Comparison of ENCODE assay signal across 17 cellular contexts in genomic region chr4:85423414-85423813, GRCh38. TPM values are rescaled to one million over a fixed set of nuclear protein-coding genes. Genes with fewer than 3 reads are reported as not detected.
DNase-seq lines count a peak whose midpoint lies in the region; ATAC-seq and TF ChIP-seq lines count a peak whose summit lies in the region.
"Had no signal": no experiment of that assay in that cellular context is flagged by ENCODE, and none has a peak within 500 bp of the region (broad histone marks: within the 10 kb centered on the region; RNA-seq: fewer than 3 reads in every experiment).

No MANE protein-coding gene starts in this region.

- peak; percentile 54 for DNase-seq in mammary epithelial cell
- DNase-seq in MCF 10A (ENCODE audit: unreplicated experiment): no peak
- DNase-seq in T-helper 9 cell: no peak
- DNase-seq in hepatic stellate cell (ENCODE audit: low spot score): no peak
- no peak for DNase-seq in activated naive CD8-positive, alpha-beta T cell treated with anti-CD3 and anti-CD28 coated beads for 36 hours
- DNase-seq: activated naive CD4-positive, alpha-beta T cell treated with anti-CD3 and anti-CD28 coated beads, Interleukin-2, amount 50 U/mL, for 16 hours; caudate nucleus; heart right ventricle; left ventricle myocardium superior; NCI-H2029; spleen had no signal

- H3K27me3 Mint-ChIP-seq in MCF 10A (ENCODE audit: insufficient read depth, unreplicated experiment) (no peaks in the 10 kb centered on the region), brain (peaks cover 3% of the 10 kb centered on the region)
- H3K27me3 Mint-ChIP-seq in activated naive CD8-positive, alpha-beta T cell treated with anti-CD3 and anti-CD28 coated beads for 36 hours: no peaks in the 10 kb centered on the region

- no peaks in the 10 kb centered on the region for H3K79me2 ChIP-seq in mammary epithelial cell (ENCODE audit: insufficient read depth, low read length)

- H3K9me3 ChIP-seq in mammary epithelial cell (replicated peaks; ENCODE audit: insufficient read depth, low read length): no peaks in the 10 kb centered on the region
- H3K9me3 ChIP-seq: heart right ventricle, neutrophil, SJSA1, spleen, thoracic aorta had no signal

- no TSS peak for BruUV-seq in mammary epithelial cell (replicated peaks; lab: Mats Ljungman, UMichigan)
- BruUV-seq in MCF 10A (replicated peaks; lab: Mats Ljungman, UMichigan): no TSS peak

- dilution Hi-C loops in mammary epithelial cell (cut with HindIII; ENCODE audit: low sequenced_read_pairs): no loop called here

- H3K4me1 Mint-ChIP-seq in MCF 10A (ENCODE audit: insufficient read depth, unreplicated experiment): no peaks in the 10 kb centered on the region
- peaks cover 42% of the 10 kb centered on the region for H3K4me1 Mint-ChIP-seq in brain
- no peaks in the 10 kb centered on the region for H3K4me1 Mint-ChIP-seq in activated naive CD8-positive, alpha-beta T cell treated with anti-CD3 and anti-CD28 coated beads for 36 hours

- H3K4me2 ChIP-seq in mammary epithelial cell (ENCODE audit: insufficient read depth, low read depth, low read length): no peak overlapping the region

- H2AFZ ChIP-seq in mammary epithelial cell (ENCODE audit: low read depth, low read length): no peak overlapping the region

- intact Hi-C loops in mammary epithelial cell (cut with micrococcal nuclease) (no loop called here), MCF 10A (cut with micrococcal nuclease) (no loop called here)

- H3K27me3 ChIP-seq in mammary epithelial cell (ENCODE audit: insufficient read depth, low read length): no peaks in the 10 kb centered on the region
- H3K27me3 ChIP-seq: heart right ventricle, SJSA1, spleen had no signal

- H3K4me3 Mint-ChIP-seq in MCF 10A (ENCODE audit: unreplicated experiment) (no peak overlapping the region), brain (no peak overlapping the region)
- no peak overlapping the region for H3K4me3 Mint-ChIP-seq in activated naive CD8-positive, alpha-beta T cell treated with anti-CD3 and anti-CD28 coated beads for 36 hours

- no peak overlapping the region for H3K9ac ChIP-seq in mammary epithelial cell (ENCODE audit: insufficient read depth, low read length)

- H3K36me3 Mint-ChIP-seq in MCF 10A (ENCODE audit: insufficient read depth, unreplicated experiment) (no peaks in the 10 kb centered on the region), brain (no peaks in the 10 kb centered on the region)
- no peaks in the 10 kb centered on the region for H3K36me3 Mint-ChIP-seq in activated naive CD8-positive, alpha-beta T cell treated with anti-CD3 and anti-CD28 coated beads for 36 hours

- H3K4me3 ChIP-seq in mammary epithelial cell (replicated peaks in 1 of 3; ENCODE audit: insufficient read depth in 1 of 3, low read depth in 2 of 3, low read length in 3 of 3): no peak overlapping the region
- H3K4me3 ChIP-seq: heart right ventricle, SJSA1, spleen, thoracic aorta had no signal

- no peak overlapping the region for H3K27ac ChIP-seq in mammary epithelial cell (ENCODE audit: insufficient read depth, low read depth, low read length)
- H3K27ac ChIP-seq: heart right ventricle, neutrophil, SJSA1, spleen, thoracic aorta had no signal

- ATAC-seq in HG03175 (IDR thresholded peaks at IDR 0.05; ENCODE audit: unreplicated experiment): peak; percentile 70
- ATAC-seq in HG03095 (IDR thresholded peaks at IDR 0.05; ENCODE audit: unreplicated experiment): no peak
- ATAC-seq: left ventricle myocardium superior had no signal

- WGBS in mammary epithelial cell (ENCODE audit: low coverage, missing lambda C conversion rate): 74% methylated on average over 2 of the region's 2 CpGs

- H3K9me3 Mint-ChIP-seq in MCF 10A (ENCODE audit: unreplicated experiment): no peaks in the 10 kb centered on the region
- peaks cover 0 to 3% (median 0%) of the 10 kb centered on the region in 5 experiments for H3K9me3 Mint-ChIP-seq in brain
- H3K9me3 Mint-ChIP-seq in activated naive CD8-positive, alpha-beta T cell treated with anti-CD3 and anti-CD28 coated beads for 36 hours: no peaks in the 10 kb centered on the region

- peaks cover 6% of the 10 kb centered on the region for H3K4me1 ChIP-seq in mammary epithelial cell (ENCODE audit: insufficient read depth, low read length)
- H3K4me1 ChIP-seq: SJSA1 had no signal

- in situ Hi-C loops in mammary epithelial cell (cut with MboI; ENCODE audit: low sequenced_read_pairs in 2 of 2): no loop called here

- H4K20me1 ChIP-seq in mammary epithelial cell (ENCODE audit: insufficient read depth, low read length): no peaks in the 10 kb centered on the region

- H3K36me3 ChIP-seq in mammary epithelial cell (ENCODE audit: insufficient read depth, low read length): no peaks in the 10 kb centered on the region
- H3K36me3 ChIP-seq: heart right ventricle, neutrophil, SJSA1, spleen, thoracic aorta had no signal

- POLR2A ChIA-PET in MCF 10A (lab: Yijun Ruan, JAX): no interaction called here

- CTCF ChIA-PET in mammary epithelial cell (lab: Charles Lee; ENCODE audit: low non-redundant PET) (no interaction called here), MCF 10A (lab: Yijun Ruan, JAX) (no interaction called here)

- TF ChIP-seq CTCF in mammary epithelial cell (conservative IDR thresholded peaks at IDR 0.05 in 1 of 2, IDR thresholded peaks at IDR 0.05 in 1 of 2; ENCODE audit: extremely low read depth in 1 of 2, insufficient read depth in 1 of 2, low read depth in 1 of 2, low read length in 2 of 2): no peak
- no peak for TF ChIP-seq CTCF in MCF 10A (IDR thresholded peaks at IDR 0.05; ENCODE audit: unreplicated experiment)
- no peak for TF ChIP-seq CTCF in brain (conservative IDR thresholded peaks at IDR 0.05)

- H3K27ac Mint-ChIP-seq in MCF 10A (ENCODE audit: low read depth, unreplicated experiment) (no peak overlapping the region), brain (peak overlapping the region in 3 of 5 experiments; percentile 17 to 31 (median 19))
- no peak overlapping the region for H3K27ac Mint-ChIP-seq in activated naive CD8-positive, alpha-beta T cell treated with anti-CD3 and anti-CD28 coated beads for 36 hours

RNA-seq across cellular contexts. Expression of gene ARHGAP24, which starts 51.5 kb away (rescaled TPM):
- total RNA-seq in mammary epithelial cell: 1 to 10 TPM; 1.0 to 7.3 TPM
- polyA plus RNA-seq in mammary epithelial cell: 2.0 TPM
- polyA minus RNA-seq in mammary epithelial cell: 4.2 TPM
- total RNA-seq in MCF 10A (2022): 2.6 and 3.2 TPM in 2 replicates
- 1.6 TPM for polyA plus RNA-seq in brain (ENCODE audit: insufficient read depth, low read depth, low replicate concordance)
- under 1 TPM; 0.62 to 0.92 TPM for total RNA-seq in activated naive CD8-positive, alpha-beta T cell treated with anti-CD3 and anti-CD28 coated beads for 36 hours

Comparison
In these comparisons a context has a peak if more than half of its experiments do, and no peak if none do; other contexts are left out.
1. H3K27ac Mint-ChIP-seq: peak in brain (3 of 5); none in MCF 10A (single experiment) and activated naive CD8-positive, alpha-beta T cell treated with anti-CD3 and anti-CD28 coated beads for 36 hours (single experiment).